Comparison of ENCODE assay signal across 23 cellular contexts in the genomic region with DNA sequence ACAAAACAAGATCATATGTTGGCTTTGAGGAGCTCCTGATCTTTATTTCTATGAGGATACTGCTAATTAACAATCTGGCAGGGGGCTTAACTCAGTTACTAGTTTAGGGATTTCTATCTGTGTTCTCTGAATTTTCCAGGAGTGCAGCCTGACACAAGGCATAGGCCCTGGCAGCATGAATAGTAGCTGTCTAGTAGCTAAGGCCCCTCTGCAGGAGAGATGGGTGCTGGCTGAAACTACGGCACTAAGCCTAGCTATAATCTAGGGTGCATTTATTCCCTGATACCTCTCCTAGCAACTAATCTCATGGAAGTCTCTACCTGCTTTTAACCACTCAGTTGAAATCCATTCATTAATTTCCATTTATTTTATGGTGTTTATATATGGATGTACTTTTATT.
"Had no signal": no experiment of that assay in that cellular context is flagged by ENCODE, and none has a peak within 500 bp of the region (broad histone marks: within the 10 kb centered on the region; RNA-seq: fewer than 3 reads in every experiment).

No MANE protein-coding gene starts in this region.

- H3K9me3 Mint-ChIP-seq: memory B cell; stimulated activated naive B cell treated with anti-CD40 and anti-IgM and Interleukin-4, amounts not matched to agents 10 μg/mL and 1 μg/mL and 100 μg/mL, for 72 hours; stimulated activated naive CD8-positive, alpha-beta T cell treated with anti-CD3 and anti-CD28 coated beads, Interleukin-15, Interleukin-2, amounts not matched to agents 100 ng/mL and 50 ng/mL, for 24 hours had no signal

- DNase-seq: dorsolateral prefrontal cortex; effector CD4-positive, alpha-beta T cell; hypothalamus; immature natural killer cell; islet precursor cell; kidney glomerular epithelial cell; left colon; left ventricle myocardium inferior; lower lobe of right lung; natural killer cell; pancreas; retina; right lobe of liver; small intestine; stimulated activated CD4-positive, alpha-beta T cell treated with anti-CD3 and anti-CD28 coated beads, Interleukin-15, amount 100 ng/mL, for 24 hours; stimulated activated CD4-positive, alpha-beta T cell treated with anti-CD3 and anti-CD28 coated beads, Interleukin-2, amount 100 ng/mL, for 48 hours; stimulated activated naive B cell treated with anti-CD40 and anti-IgM and Interleukin-4, amounts not matched to agents 10 μg/mL and 1 μg/mL and 100 μg/mL, for 72 hours; trophoblast cell had no signal

- H3K27me3 ChIP-seq: dorsolateral prefrontal cortex, neutrophil, pancreas, right lobe of liver, suprapubic skin, vagina had no signal

- H3K36me3 Mint-ChIP-seq: immature natural killer cell; memory B cell; natural killer cell; stimulated activated naive B cell treated with anti-CD40 and anti-IgM and Interleukin-4, amounts not matched to agents 10 μg/mL and 1 μg/mL and 100 μg/mL, for 72 hours had no signal

- H3K27me3 Mint-ChIP-seq: memory B cell; stimulated activated naive B cell treated with anti-CD40 and anti-IgM and Interleukin-4, amounts not matched to agents 10 μg/mL and 1 μg/mL and 100 μg/mL, for 72 hours; stimulated activated naive CD8-positive, alpha-beta T cell treated with anti-CD3 and anti-CD28 coated beads, Interleukin-15, Interleukin-2, amounts not matched to agents 100 ng/mL and 50 ng/mL, for 24 hours had no signal

- H3K27ac ChIP-seq: dorsolateral prefrontal cortex, left ventricle myocardium inferior, lower lobe of right lung, neutrophil, pancreas, right lobe of liver, suprapubic skin, vagina had no signal

- H3K9me3 ChIP-seq: left ventricle myocardium inferior, lower lobe of right lung, neutrophil, pancreas, right lobe of liver, suprapubic skin, vagina had no signal

- H3K27ac Mint-ChIP-seq: immature natural killer cell; memory B cell; natural killer cell; stimulated activated naive B cell treated with anti-CD40 and anti-IgM and Interleukin-4, amounts not matched to agents 10 μg/mL and 1 μg/mL and 100 μg/mL, for 72 hours; stimulated activated naive CD8-positive, alpha-beta T cell treated with anti-CD3 and anti-CD28 coated beads, Interleukin-15, Interleukin-2, amounts not matched to agents 100 ng/mL and 50 ng/mL, for 24 hours had no signal

- ATAC-seq: left colon; lower lobe of right lung; natural killer cell; pancreas; right lobe of liver; stimulated activated naive B cell treated with anti-CD40 and anti-IgM and Interleukin-4, amounts not matched to agents 10 μg/mL and 1 μg/mL and 100 μg/mL, for 72 hours had no signal

- H3K4me1 Mint-ChIP-seq: immature natural killer cell; memory B cell; natural killer cell; stimulated activated naive B cell treated with anti-CD40 and anti-IgM and Interleukin-4, amounts not matched to agents 10 μg/mL and 1 μg/mL and 100 μg/mL, for 72 hours had no signal

- H3K4me3 Mint-ChIP-seq: immature natural killer cell; memory B cell; natural killer cell; stimulated activated naive B cell treated with anti-CD40 and anti-IgM and Interleukin-4, amounts not matched to agents 10 μg/mL and 1 μg/mL and 100 μg/mL, for 72 hours; stimulated activated naive CD8-positive, alpha-beta T cell treated with anti-CD3 and anti-CD28 coated beads, Interleukin-15, Interleukin-2, amounts not matched to agents 100 ng/mL and 50 ng/mL, for 24 hours had no signal

- H3K4me1 ChIP-seq: left ventricle myocardium inferior, lower lobe of right lung, pancreas, right lobe of liver, suprapubic skin, vagina had no signal
